Comparison of ENCODE assay signal across 8 cellular contexts in genomic region chr4:88672987-88673386, GRCh38. TPM values are rescaled to one million over a fixed set of nuclear protein-coding genes. Genes with fewer than 3 reads are reported as not detected.
A peak's percentile ranks its signal among the peaks of the same experiment; 100 is the strongest.
DNase-seq lines count a peak whose midpoint lies in the region; ATAC-seq and TF ChIP-seq lines count a peak whose summit lies in the region.

No MANE protein-coding gene starts in this region.

- no peaks in the 10 kb centered on the region for H3K27me3 Mint-ChIP-seq in activated CD8-positive, alpha-beta memory T cell treated with anti-CD3 and anti-CD28 coated beads, Interleukin-2, amount 10 ng/mL, durations not matched to agents 7 days and 5 days
- H3K27me3 Mint-ChIP-seq in natural killer cell (ENCODE audit: low read depth in 2 of 2): no peaks in the 10 kb centered on the region

- H3K4me1 Mint-ChIP-seq in activated CD8-positive, alpha-beta memory T cell treated with anti-CD3 and anti-CD28 coated beads, Interleukin-2, amount 10 ng/mL, durations not matched to agents 7 days and 5 days: peaks cover 2% of the 10 kb centered on the region
- peaks cover 4 to 5% of the 10 kb centered on the region in 2 donors for H3K4me1 Mint-ChIP-seq in natural killer cell

- no peak overlapping the region for H2AFZ ChIP-seq in PC-3 (ENCODE audit: low read length)

- POLR2A ChIA-PET in PC-3 (lab: Charles Lee; ENCODE audit: unreplicated experiment): no interaction called here

- H3K27ac Mint-ChIP-seq in activated CD8-positive, alpha-beta memory T cell treated with anti-CD3 and anti-CD28 coated beads, Interleukin-2, amount 10 ng/mL, durations not matched to agents 7 days and 5 days: no peak overlapping the region
- H3K27ac Mint-ChIP-seq in natural killer cell: no peak overlapping the region

- H3K9me2 ChIP-seq in PC-3 (replicated peaks; ENCODE audit: low read length): no peaks in the 10 kb centered on the region

- CTCF ChIA-PET in activated CD8-positive, alpha-beta memory T cell treated with anti-CD3 and anti-CD28 coated beads, Interleukin-2, amount 10 ng/mL, durations not matched to agents 7 days and 5 days (lab: Charles Lee): interaction anchor here (0.9 to 2.0 kb wide), 3 partner anchors 10 to 118 kb away, joined by 3 to 5 read pairs (median 4); no protein-coding TSS in a partner anchor
- CTCF ChIA-PET in PC-3 (lab: Charles Lee): interaction anchor here (0.6 to 1.0 kb wide), 5 partner anchors 11 to 350 kb away, joined by 3 to 7 read pairs (median 3); no protein-coding TSS in a partner anchor

- peaks cover 3% of the 10 kb centered on the region for H3K4me1 ChIP-seq in PC-3 (ENCODE audit: insufficient read depth, low read length)

- no TSS peak for BruUV-seq in PC-3 (replicated peaks; lab: Mats Ljungman, UMichigan)

- H3K9me3 ChIP-seq in PC-3 (ENCODE audit: low read length): no peaks in the 10 kb centered on the region

- H3K79me2 ChIP-seq in PC-3 (ENCODE audit: low read length): no peaks in the 10 kb centered on the region

- H3K27me3 ChIP-seq in PC-3 (ENCODE audit: low read length): no peaks in the 10 kb centered on the region

- H3K9ac ChIP-seq in PC-3 (ENCODE audit: low read length): no peak overlapping the region

- H3K4me3 Mint-ChIP-seq in activated CD8-positive, alpha-beta memory T cell treated with anti-CD3 and anti-CD28 coated beads, Interleukin-2, amount 10 ng/mL, durations not matched to agents 7 days and 5 days: no peak overlapping the region
- H3K4me3 Mint-ChIP-seq in natural killer cell: no peak overlapping the region

- no peak overlapping the region for H3K27ac ChIP-seq in PC-3 (ENCODE audit: low read length)

- peak; percentile 36 for ATAC-seq in activated CD8-positive, alpha-beta memory T cell treated with anti-CD3 and anti-CD28 coated beads, Interleukin-2, amount 10 ng/mL, durations not matched to agents 7 days and 5 days
- ATAC-seq in PC-3 (peak; percentile 65), natural killer cell (peak; percentile 57 to 66 (median 59))

- intact Hi-C loops in PC-3 (cut with micrococcal nuclease) (no loop called here), natural killer cell (cut with micrococcal nuclease) (loop anchor here (2.0 kb wide), 1 partner anchor 352 kb away; no protein-coding TSS in a partner anchor)

- H3K9me3 Mint-ChIP-seq in activated CD8-positive, alpha-beta memory T cell treated with anti-CD3 and anti-CD28 coated beads, Interleukin-2, amount 10 ng/mL, durations not matched to agents 7 days and 5 days (ENCODE audit: low read depth): no peaks in the 10 kb centered on the region
- no peaks in the 10 kb centered on the region for H3K9me3 Mint-ChIP-seq in natural killer cell

- H3K4me2 ChIP-seq in PC-3 (ENCODE audit: low read length): no peak overlapping the region

- DNase-seq in activated CD8-positive, alpha-beta memory T cell treated with anti-CD3 and anti-CD28 coated beads, Interleukin-2, amount 10 ng/mL, durations not matched to agents 7 days and 5 days: no peak
- DNase-seq in activated CD8-positive, alpha-beta memory T cell treated with anti-CD3 and anti-CD28 coated beads, Interleukin-2, amount 50 U/mL, for 48 hours: no peak
- DNase-seq in HCEC 1CT: peak; percentile 11
- peak; percentile 46 for DNase-seq in PC-3
- DNase-seq in cerebellar cortex (ENCODE audit: low spot score): peak; percentile 63
- no peak for DNase-seq in natural killer cell
- DNase-seq in 8988T: no peak
- DNase-seq in germinal center (ENCODE audit: low spot score): no peak

- TF ChIP-seq CTCF in PC-3 (conservative IDR thresholded peaks at IDR 0.05; ENCODE audit: low read depth, low read length) (peak; percentile 73), natural killer cell (IDR thresholded peaks at IDR 0.05) (peak; percentile 43)

- no peaks in the 10 kb centered on the region for H4K20me1 ChIP-seq in PC-3 (ENCODE audit: low read length)

- H3K4me3 ChIP-seq in PC-3 (ENCODE audit: low read length): no peak overlapping the region

- no peaks in the 10 kb centered on the region for H3F3A ChIP-seq in PC-3 (ENCODE audit: low read length, unreplicated experiment)

- peaks cover 9% of the 10 kb centered on the region for H3K36me3 Mint-ChIP-seq in activated CD8-positive, alpha-beta memory T cell treated with anti-CD3 and anti-CD28 coated beads, Interleukin-2, amount 10 ng/mL, durations not matched to agents 7 days and 5 days
- peaks cover 16% of the 10 kb centered on the region for H3K36me3 Mint-ChIP-seq in natural killer cell

- no peaks in the 10 kb centered on the region for H3K36me3 ChIP-seq in PC-3 (ENCODE audit: low read depth, low read length)

RNA-seq across cellular contexts. Expression of gene NAP1L5, which starts 24.6 kb away (rescaled TPM):
- 1 to 10 TPM; 4.2 to 4.3 TPM for total RNA-seq in activated CD8-positive, alpha-beta memory T cell treated with anti-CD3 and anti-CD28 coated beads, Interleukin-2, amount 10 ng/mL, durations not matched to agents 7 days and 5 days
- not detected in 2 replicates for total RNA-seq in PC-3 (2014; rRNA removed)
- total RNA-seq in natural killer cell: 10 to 100 TPM; 11.4 to 16.1 (median 12.7) TPM

Comparison
In these comparisons a context has a peak if more than half of its experiments do, and no peak if none do; other contexts are left out.
1. DNase-seq: peak in HCEC 1CT (single experiment), PC-3 (single experiment) and cerebellar cortex (single experiment); none in activated CD8-positive, alpha-beta memory T cell treated with anti-CD3 and anti-CD28 coated beads, Interleukin-2, amount 10 ng/mL, durations not matched to agents 7 days and 5 days (single experiment), activated CD8-positive, alpha-beta memory T cell treated with anti-CD3 and anti-CD28 coated beads, Interleukin-2, amount 50 U/mL, for 48 hours (single experiment), natural killer cell (single experiment), 8988T (single experiment) and germinal center (single experiment).
2. Peak in every context shown above with its lines, with median percentiles within 50 percentile points of each other: ATAC-seq.